ENCODE assay signal across 29 cellular contexts in the genomic region with DNA sequence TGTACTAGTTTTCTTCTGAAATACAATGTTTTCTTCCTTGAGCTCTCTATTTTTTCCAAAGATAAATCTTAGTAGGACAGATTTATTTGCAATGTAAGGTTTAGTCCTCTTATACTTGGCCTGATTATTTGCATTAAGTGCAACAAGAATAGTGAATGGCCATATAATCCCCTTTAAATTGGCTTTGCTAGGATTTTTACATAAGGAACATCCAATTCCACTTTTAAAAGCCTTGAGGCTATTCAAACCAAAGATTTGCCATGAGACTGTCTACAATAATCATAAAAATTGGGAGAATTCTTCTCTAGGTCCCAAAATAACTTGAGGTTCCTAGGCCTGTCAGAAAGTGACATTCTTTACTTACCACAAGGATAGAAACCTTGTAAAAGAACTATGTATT.
"Had no signal": no experiment of that assay in that cellular context is flagged by ENCODE, and none has a peak within 500 bp of the region (broad histone marks: within the 10 kb centered on the region; RNA-seq: fewer than 3 reads in every experiment).

No MANE protein-coding gene starts in this region.

- H3K36me3 ChIP-seq: ascending aorta, cardiac muscle cell, colonic mucosa had no signal

- DNase-seq: activated B cell treated with CpG ODN at 0.5 μM for 24 hours; activated CD4-positive, alpha-beta memory T cell treated with anti-CD3 and anti-CD28 coated beads, Interleukin-2, amount 10 ng/mL, durations not matched to agents 7 days and 5 days; activated CD4-positive, alpha-beta T cell treated with anti-CD3 and anti-CD28 coated beads for 48 hours; activated CD4-positive, alpha-beta T cell treated with anti-CD3 and anti-CD28 coated beads, Interleukin-2, amount 10 ng/mL, durations not matched to agents 7 days and 5 days; activated CD4-positive, alpha-beta T cell treated with anti-CD3 and anti-CD28 coated beads, Interleukin-2, amount 50 U/mL, for 48 hours; activated CD4-positive, CD25-positive, alpha-beta regulatory T cell treated with anti-CD3 and anti-CD28 coated beads, Interleukin-2, amount 50 U/mL, for 72 hours; activated CD8-positive, alpha-beta memory T cell treated with anti-CD3 and anti-CD28 coated beads for 24 hours; activated CD8-positive, alpha-beta memory T cell treated with anti-CD3 and anti-CD28 coated beads, Interleukin-2, amount 10 ng/mL, durations not matched to agents 7 days and 5 days; activated CD8-positive, alpha-beta memory T cell treated with anti-CD3 and anti-CD28 coated beads, Interleukin-2, amount 50 U/mL, for 48 hours; activated CD8-positive, alpha-beta T cell treated with anti-CD3 and anti-CD28 coated beads, Interleukin-2, amount 10 ng/mL, durations not matched to agents 7 days and 5 days; activated effector memory CD4-positive, alpha-beta T cell treated with Interleukin-2 at 50 U/mL for 16 hours; activated gamma-delta T cell; activated naive CD4-positive, alpha-beta T cell treated with anti-CD3 and anti-CD28 coated beads, Interleukin-2, amount 10 ng/mL, durations not matched to agents 7 days and 5 days; activated naive CD4-positive, alpha-beta T cell treated with Interleukin-2 at 50 U/mL for 16 hours; activated naive CD8-positive, alpha-beta T cell treated with anti-CD3 and anti-CD28 coated beads, Interleukin-2, amount 10 ng/mL, durations not matched to agents 7 days and 5 days; activated naive CD8-positive, alpha-beta T cell treated with anti-CD3 and anti-CD28 coated beads, Interleukin-2, amount 50 U/mL, for 24 hours; activated T-cell treated with anti-CD3 and anti-CD28 coated beads, Interleukin-2, amount 50 U/mL, for 24 hours; activated T-cell treated with anti-CD3 and anti-CD28 coated beads, Interleukin-2, amount 50 U/mL, for 48 hours; amygdala; anterior cingulate cortex; caudate nucleus; cerebellar nuclear complex; colonic mucosa; T-helper 17 cell had no signal

- H3K27ac ChIP-seq: ascending aorta, cardiac muscle cell, colonic mucosa, VCaP had no signal

- H3K4me3 ChIP-seq: ascending aorta, cardiac muscle cell, colonic mucosa had no signal

- H3K27me3 ChIP-seq: ascending aorta, cardiac muscle cell, colonic mucosa had no signal

- H3K4me1 ChIP-seq: ascending aorta, colonic mucosa had no signal

- H3K9me3 ChIP-seq: ascending aorta, colonic mucosa had no signal

- FAIRE-seq: bronchial epithelial cell, TTC549 had no signal
